In genomic region chr10:101838416-101838970, GRCh38 we compare ENCODE assay signal across 19 cellular contexts. TPM values are rescaled to one million over a fixed set of nuclear protein-coding genes. Genes with fewer than 3 reads are reported as not detected.
DNase-seq lines count a peak whose midpoint lies in the region; ATAC-seq and TF ChIP-seq lines count a peak whose summit lies in the region.
"Had no signal": no experiment of that assay in that cellular context is flagged by ENCODE, and none has a peak within 500 bp of the region (broad histone marks: within the 10 kb centered on the region; RNA-seq: fewer than 3 reads in every experiment).

No MANE protein-coding gene starts in this region.

- H3K27me3 Mint-ChIP-seq in natural killer cell treated with Interleukin-12 subunit alpha and Interleukin-12 subunit beta and Interleukin-15 and Interleukin-18, amount 100 ng/mL, for 72 hours = peaks cover 0 to 7% of the 10 kb centered on the region in 2 donors
- H3K27me3 Mint-ChIP-seq in natural killer cell (ENCODE audit: low read depth in 2 of 2) (peaks cover 7% of the 10 kb centered on the region in 2 donors), activated B cell treated with CpG ODN at 0.5 μM for 24 hours (no peaks in the 10 kb centered on the region), memory B cell (no peaks in the 10 kb centered on the region)

- H3K4me1 Mint-ChIP-seq in natural killer cell treated with Interleukin-12 subunit alpha and Interleukin-12 subunit beta and Interleukin-15 and Interleukin-18, amount 100 ng/mL, for 72 hours (ENCODE audit: low read depth in 2 of 2) = peaks cover 37 to 43% of the 10 kb centered on the region in 2 donors
- H3K4me1 Mint-ChIP-seq in natural killer cell = peaks cover 13 to 52% of the 10 kb centered on the region in 2 donors
- H3K4me1 Mint-ChIP-seq in activated B cell treated with CpG ODN at 0.5 μM for 24 hours = peaks cover 58% of the 10 kb centered on the region
- H3K4me1 Mint-ChIP-seq in memory B cell = peaks cover 51% of the 10 kb centered on the region

- no peak overlapping the region for H3K27ac Mint-ChIP-seq in natural killer cell treated with Interleukin-12 subunit alpha and Interleukin-12 subunit beta and Interleukin-15 and Interleukin-18, amount 100 ng/mL, for 72 hours
- no peak overlapping the region for H3K27ac Mint-ChIP-seq in natural killer cell
- peak overlapping the region; percentile 12 for H3K27ac Mint-ChIP-seq in activated B cell treated with CpG ODN at 0.5 μM for 24 hours
- no peak overlapping the region for H3K27ac Mint-ChIP-seq in memory B cell
- H3K27ac Mint-ChIP-seq: activated T-helper 1 cell treated with anti-CD3 and anti-CD28 coated beads, Interleukin-12 subunit alpha, Interleukin-12 subunit beta, Interleukin-2, Interleukin-4 antibody, amounts not matched to agents 30 ng/mL and 10 ng/mL and 1 ng/mL, durations not matched to agents 14 hours and 24 hours and 36 hours had no signal

- H3K36me3 Mint-ChIP-seq in natural killer cell treated with Interleukin-12 subunit alpha and Interleukin-12 subunit beta and Interleukin-15 and Interleukin-18, amount 100 ng/mL, for 72 hours = no peaks in the 10 kb centered on the region
- no peaks in the 10 kb centered on the region for H3K36me3 Mint-ChIP-seq in natural killer cell
- H3K36me3 Mint-ChIP-seq in activated B cell treated with CpG ODN at 0.5 μM for 24 hours (ENCODE audit: low read depth) = peaks cover 2% of the 10 kb centered on the region
- H3K36me3 Mint-ChIP-seq in memory B cell = no peaks in the 10 kb centered on the region

- no peak for DNase-seq in natural killer cell treated with Interleukin-12 subunit alpha and Interleukin-12 subunit beta and Interleukin-15 and Interleukin-18, amount 100 ng/mL, for 72 hours (ENCODE audit: low spot score)
- DNase-seq in natural killer cell = no peak
- no peak for DNase-seq in activated B cell treated with CpG ODN at 0.5 μM for 24 hours
- no peak for DNase-seq in memory B cell (ENCODE audit: low spot score in 2 of 2)
- DNase-seq in stimulated activated CD4-positive, alpha-beta T cell treated with anti-CD3 and anti-CD28 coated beads, Interleukin-4, amount 100 ng/mL, for 4 hours = no peak
- no peak for DNase-seq in NCI-H524 (lab: John Stamatoyannopoulos, UW)
- DNase-seq: body of pancreas; dermis blood vessel endothelial cell; Karpas-422; NCI-H1048; NCI-H2029 treated with DMSO at 0.1 percent for 48 hours; NCI-H446 treated with DMSO at 0.1 percent for 48 hours; RPMI8226; stimulated activated naive CD8-positive, alpha-beta T cell treated with anti-CD3 and anti-CD28 coated beads, Interleukin-15, Interleukin-2, amounts not matched to agents 100 U/mL and 50 U/mL, for 24 hours; transverse colon had no signal

- H3K4me3 Mint-ChIP-seq in natural killer cell treated with Interleukin-12 subunit alpha and Interleukin-12 subunit beta and Interleukin-15 and Interleukin-18, amount 100 ng/mL, for 72 hours = peak overlapping the region; percentile 90
- H3K4me3 Mint-ChIP-seq in natural killer cell = no peak overlapping the region
- H3K4me3 Mint-ChIP-seq in activated B cell treated with CpG ODN at 0.5 μM for 24 hours = peak overlapping the region; percentile 88
- H3K4me3 Mint-ChIP-seq in memory B cell = peak overlapping the region; percentile 82

- CTCF ChIA-PET in activated B cell treated with CpG ODN at 0.5 μM for 24 hours (lab: Charles Lee) = interaction anchor here (1.4 to 12.5 kb wide), 3 partner anchors 85 to 233 kb away, joined by 3 to 372 read pairs (median 182); partner anchors contain the start of gene HPS6

- POLR2A ChIA-PET in activated B cell treated with CpG ODN at 0.5 μM for 24 hours (lab: Charles Lee) = interaction anchor here (1.2 to 3.9 kb wide), 2 partner anchors 20 to 229 kb away, joined by 4 to 22 read pairs; partner anchors contain the start of gene OGA

- intact Hi-C loops in natural killer cell (cut with micrococcal nuclease) = no loop called here
- intact Hi-C loops in activated B cell treated with CpG ODN at 0.5 μM for 24 hours (cut with micrococcal nuclease) = no loop called here

- ATAC-seq in natural killer cell treated with Interleukin-12 subunit alpha and Interleukin-12 subunit beta and Interleukin-15 and Interleukin-18, amount 100 ng/mL, for 72 hours = no peak
- ATAC-seq in natural killer cell = no peak
- ATAC-seq in activated B cell treated with CpG ODN at 0.5 μM for 24 hours (ENCODE audit: low read depth) = no peak
- ATAC-seq in memory B cell (ENCODE audit: low read depth) = no peak
- no peak for ATAC-seq in HG03432 (IDR thresholded peaks at IDR 0.05; ENCODE audit: unreplicated experiment)
- ATAC-seq: body of pancreas; foreskin keratinocyte; right lobe of liver; stimulated activated naive CD8-positive, alpha-beta T cell treated with anti-CD3 and anti-CD28 coated beads, Interleukin-15, Interleukin-2, amounts not matched to agents 100 U/mL and 50 U/mL, for 24 hours had no signal

- H3K9me3 Mint-ChIP-seq in natural killer cell treated with Interleukin-12 subunit alpha and Interleukin-12 subunit beta and Interleukin-15 and Interleukin-18, amount 100 ng/mL, for 72 hours = no peaks in the 10 kb centered on the region
- no peaks in the 10 kb centered on the region for H3K9me3 Mint-ChIP-seq in natural killer cell
- no peaks in the 10 kb centered on the region for H3K9me3 Mint-ChIP-seq in activated B cell treated with CpG ODN at 0.5 μM for 24 hours
- no peaks in the 10 kb centered on the region for H3K9me3 Mint-ChIP-seq in memory B cell
- H3K9me3 Mint-ChIP-seq: activated T-helper 1 cell treated with anti-CD3 and anti-CD28 coated beads, Interleukin-12 subunit alpha, Interleukin-12 subunit beta, Interleukin-2, Interleukin-4 antibody, amounts not matched to agents 30 ng/mL and 10 ng/mL and 1 ng/mL, durations not matched to agents 14 hours and 24 hours and 36 hours had no signal

- TF ChIP-seq CTCF in natural killer cell (IDR thresholded peaks at IDR 0.05) = no peak
- TF ChIP-seq CTCF in activated B cell treated with CpG ODN at 0.5 μM for 24 hours (IDR thresholded peaks at IDR 0.05) = no peak

RNA-seq across cellular contexts. Expression of gene KCNIP2, which starts 5.1 kb away (rescaled TPM):
- 1 to 10 TPM; 2.2 to 6.8 TPM for total RNA-seq in natural killer cell treated with Interleukin-12 subunit alpha and Interleukin-12 subunit beta and Interleukin-15 and Interleukin-18, amount 100 ng/mL, for 72 hours
- total RNA-seq in natural killer cell (1 to 10 TPM in 2 of 3 donors, under 1 TPM in 1; 0.97 to 2.0 (median 1.6) TPM), activated B cell treated with CpG ODN at 0.5 μM for 24 hours (7.0 and 7.1 TPM in 2 replicates)

RNA-seq across cellular contexts. Expression of gene OGA, which starts 20.2 kb away (rescaled TPM):
- total RNA-seq in natural killer cell treated with Interleukin-12 subunit alpha and Interleukin-12 subunit beta and Interleukin-15 and Interleukin-18, amount 100 ng/mL, for 72 hours = 100 to 1,000 TPM; 174 to 237 TPM
- 100 to 1,000 TPM; 427 to 488 (median 481) TPM for total RNA-seq in natural killer cell
- total RNA-seq in activated B cell treated with CpG ODN at 0.5 μM for 24 hours = 209 and 271 TPM in 2 replicates

RNA-seq across cellular contexts. Expression of gene NPM3, which starts 55.2 kb away (rescaled TPM):
- 100 to 1,000 TPM in 1 of 2 donors, 10 to 100 TPM in 1; 52.5 to 157 TPM for total RNA-seq in natural killer cell treated with Interleukin-12 subunit alpha and Interleukin-12 subunit beta and Interleukin-15 and Interleukin-18, amount 100 ng/mL, for 72 hours
- total RNA-seq in natural killer cell (1 to 10 TPM; 8.2 to 9.0 (median 8.5) TPM), activated B cell treated with CpG ODN at 0.5 μM for 24 hours (48.1 and 60.7 TPM in 2 replicates)
